23 cellular contexts compared by ENCODE assay signal in the genomic region with DNA sequence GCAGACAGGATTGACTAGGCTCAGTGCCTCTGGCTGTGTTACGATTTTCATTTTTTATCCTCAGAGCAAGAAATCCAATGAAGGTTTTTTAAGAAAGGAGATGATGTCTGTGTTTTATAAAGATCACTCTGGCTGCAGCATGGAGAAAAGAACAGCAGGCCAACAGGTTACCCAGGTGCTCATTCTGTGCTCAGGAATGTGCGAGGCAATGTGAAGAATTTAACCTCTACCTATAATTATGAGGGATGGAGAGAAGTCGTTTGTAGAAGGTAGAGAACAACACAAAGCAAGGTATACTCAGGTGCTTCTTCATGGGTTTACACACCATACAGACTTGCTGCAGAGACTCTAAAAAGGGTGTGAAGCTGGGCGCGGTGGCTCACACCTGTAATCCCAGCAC. TPM values are rescaled to one million over a fixed set of nuclear protein-coding genes. Genes with fewer than 3 reads are reported as not detected.
"Had no signal": no experiment of that assay in that cellular context is flagged by ENCODE, and none has a peak within 500 bp of the region (broad histone marks: within the 10 kb centered on the region; RNA-seq: fewer than 3 reads in every experiment).

No MANE protein-coding gene starts in this region.

- DNase-seq: KBM-7, NCI-H1048, NCI-H1105, NCI-H1694 treated with DMSO at 0.1 percent for 48 hours, NCI-H1930, NCI-H2081, NCI-H2107, NCI-H2227 treated with DMSO at 0.1 percent for 48 hours, NCI-H524, NCI-H526 treated with DMSO at 0.1 percent for 48 hours, NCI-H748 treated with DMSO at 0.1 percent for 48 hours, PC-3, SHP77, SK-N-SH, SW 1271 had no signal

- H3K27ac ChIP-seq: RWPE1 had no signal

- H3K9me3 ChIP-seq: SK-N-SH had no signal

- H3K4me2 ChIP-seq: SK-N-SH had no signal

- H3K9ac ChIP-seq: SK-N-SH had no signal

- ATAC-seq: Panc1, PC-3 had no signal

RNA-seq across cellular contexts. Expression of gene BPIFC, which starts 42.2 kb away (rescaled TPM):
- total RNA-seq: HT-29, LHCN-M2, MCF 10A, NCI-H460, OCI-LY7, PC-3, SK-MEL-5 had no signal
- polyA plus RNA-seq: SK-N-SH had no signal
